In the genomic region with DNA sequence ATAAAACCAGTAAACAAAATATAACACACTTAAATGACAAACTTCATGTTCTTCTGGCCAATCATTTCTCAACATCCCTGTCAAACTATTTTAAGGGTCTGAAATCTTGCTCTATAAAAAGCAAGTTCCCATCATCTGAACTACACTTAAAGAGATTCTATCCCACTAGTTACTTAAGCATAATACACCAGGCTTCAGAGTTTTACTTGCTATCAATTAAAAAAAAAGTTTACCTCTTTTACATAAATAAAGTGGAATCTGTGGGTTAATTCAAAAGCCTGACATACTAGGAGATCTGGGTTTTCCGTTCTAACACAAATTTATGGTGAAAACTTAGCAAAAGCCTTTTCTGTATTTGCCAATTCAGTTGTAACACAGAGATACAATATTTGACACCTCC, we compare ENCODE assay signal across 11 cellular contexts. TPM values are rescaled to one million over a fixed set of nuclear protein-coding genes. Genes with fewer than 3 reads are reported as not detected.
A peak's percentile ranks its signal among the peaks of the same experiment; 100 is the strongest.
DNase-seq lines count a peak whose midpoint lies in the region; ATAC-seq and TF ChIP-seq lines count a peak whose summit lies in the region.
"Had no signal": no experiment of that assay in that cellular context is flagged by ENCODE, and none has a peak within 500 bp of the region (broad histone marks: within the 10 kb centered on the region; RNA-seq: fewer than 3 reads in every experiment).

No MANE protein-coding gene starts in this region.

- no peak overlapping the region for H3K27ac Mint-ChIP-seq in activated CD8-positive, alpha-beta memory T cell treated with anti-CD3 and anti-CD28 coated beads, Interleukin-2, amount 10 ng/mL, durations not matched to agents 7 days and 5 days
- H3K27ac Mint-ChIP-seq in WTC11 = peak overlapping the region; percentile 34

- H3K4me3 ChIP-seq in right cardiac atrium (ENCODE audit: low read length) (peak overlapping the region; percentile 84), stomach (peak overlapping the region in 3 of 4 donors; percentile 76 to 96 (median 89))

- peaks cover 52% of the 10 kb centered on the region for H3K4me1 Mint-ChIP-seq in activated CD8-positive, alpha-beta memory T cell treated with anti-CD3 and anti-CD28 coated beads, Interleukin-2, amount 10 ng/mL, durations not matched to agents 7 days and 5 days
- peaks cover 22% of the 10 kb centered on the region for H3K4me1 Mint-ChIP-seq in WTC11

- no peak for DNase-seq in activated CD8-positive, alpha-beta memory T cell treated with anti-CD3 and anti-CD28 coated beads, Interleukin-2, amount 10 ng/mL, durations not matched to agents 7 days and 5 days
- DNase-seq in activated CD8-positive, alpha-beta memory T cell treated with anti-CD3 and anti-CD28 coated beads for 24 hours = no peak
- no peak for DNase-seq in WTC11 (ENCODE audit: low spot score)
- DNase-seq in right cardiac atrium = no peak
- DNase-seq in stomach = no peak
- no peak for DNase-seq in amniotic stem cell (lab: John Stamatoyannopoulos, UW)
- DNase-seq: foreskin melanocyte; NCI-H526 treated with DMSO at 0.1 percent for 48 hours; stimulated activated CD4-positive, alpha-beta T cell treated with anti-CD3 and anti-CD28 coated beads, Interleukin-12 subunit alpha, Interleukin-12 subunit beta, amount 100 ng/mL, for 4 hours had no signal

- POLR2A ChIA-PET in WTC11 (lab: Charles Lee) = no interaction called here

- H3K27ac ChIP-seq in right cardiac atrium (ENCODE audit: low read length) (no peak overlapping the region), stomach (peak overlapping the region in 2 of 5 donors; percentile 96 to 97)

- ATAC-seq in activated CD8-positive, alpha-beta memory T cell treated with anti-CD3 and anti-CD28 coated beads, Interleukin-2, amount 10 ng/mL, durations not matched to agents 7 days and 5 days = no peak
- ATAC-seq in WTC11 (no peak), right cardiac atrium (no peak), HG02970 (IDR thresholded peaks at IDR 0.05; ENCODE audit: low FRiP score, unreplicated experiment) (no peak), GM18858 (IDR thresholded peaks at IDR 0.05; ENCODE audit: unreplicated experiment) (no peak)

- H3K9me3 ChIP-seq in right cardiac atrium (ENCODE audit: control insufficient read depth, low read length) (no peaks in the 10 kb centered on the region), stomach (no peaks in the 10 kb centered on the region)

- TF ChIP-seq POLR2A in stomach (IDR thresholded peaks at IDR 0.05) = no peak

- H3K36me3 Mint-ChIP-seq in activated CD8-positive, alpha-beta memory T cell treated with anti-CD3 and anti-CD28 coated beads, Interleukin-2, amount 10 ng/mL, durations not matched to agents 7 days and 5 days = peaks cover 32% of the 10 kb centered on the region
- 0 out of 2 replicates have a peak, but pooled peaks cover 8% of the 10 kb centered on the region for H3K36me3 Mint-ChIP-seq in WTC11

- 51% methylated on average over 1 of the region's 1 CpG for WGBS in right cardiac atrium
- WGBS in stomach, 5 donors = 69 to 83% (median 79%) methylated on average over 1 of the region's 1 CpG

- peak overlapping the region; percentile 91 for H3K4me3 Mint-ChIP-seq in activated CD8-positive, alpha-beta memory T cell treated with anti-CD3 and anti-CD28 coated beads, Interleukin-2, amount 10 ng/mL, durations not matched to agents 7 days and 5 days
- peak overlapping the region; percentile 93 for H3K4me3 Mint-ChIP-seq in WTC11

- H3K4me1 ChIP-seq in right cardiac atrium (ENCODE audit: control insufficient read depth, insufficient read depth, low read length) (peaks cover 3% of the 10 kb centered on the region), stomach (peaks cover 22 to 69% (median 48%) of the 10 kb centered on the region in 4 donors)

- no peaks in the 10 kb centered on the region for H3K27me3 Mint-ChIP-seq in activated CD8-positive, alpha-beta memory T cell treated with anti-CD3 and anti-CD28 coated beads, Interleukin-2, amount 10 ng/mL, durations not matched to agents 7 days and 5 days
- no peaks in the 10 kb centered on the region for H3K27me3 Mint-ChIP-seq in WTC11 (ENCODE audit: low read depth)

- CTCF ChIA-PET in activated CD8-positive, alpha-beta memory T cell treated with anti-CD3 and anti-CD28 coated beads, Interleukin-2, amount 10 ng/mL, durations not matched to agents 7 days and 5 days (lab: Charles Lee) = interaction anchor here (1.3 kb wide), 1 partner anchor 53 kb away, joined by 9 read pairs; no protein-coding TSS in a partner anchor
- CTCF ChIA-PET in WTC11 (lab: Charles Lee) = no interaction called here

- H3K36me3 ChIP-seq in stomach = no peaks in the 10 kb centered on the region

- no peaks in the 10 kb centered on the region for H3K9me3 Mint-ChIP-seq in activated CD8-positive, alpha-beta memory T cell treated with anti-CD3 and anti-CD28 coated beads, Interleukin-2, amount 10 ng/mL, durations not matched to agents 7 days and 5 days (ENCODE audit: low read depth)
- no peaks in the 10 kb centered on the region for H3K9me3 Mint-ChIP-seq in WTC11

- intact Hi-C loops in right cardiac atrium (cut with DNase I) (loop anchor here in 3 of 4 donors (5.0 to 10.0 kb wide), 3 partner anchors 50 to 115 kb away; partner anchors contain the start of gene RNU4ATAC (in 1 of the 3)), stomach (cut with DNase I; ENCODE audit: low total_unique reads) (no loop called here)

- no peak for TF ChIP-seq EP300 in stomach (IDR thresholded peaks at IDR 0.05)

- TF ChIP-seq CTCF in WTC11 (IDR thresholded peaks at IDR 0.05) (no peak), stomach (IDR thresholded peaks at IDR 0.05) (no peak)

- H3K27me3 ChIP-seq in right cardiac atrium (ENCODE audit: control insufficient read depth, insufficient read depth) (no peaks in the 10 kb centered on the region), stomach (no peaks in the 10 kb centered on the region)

TF ChIP-seq in WTC11, 78 proteins besides CTCF, POLR2A, EP300 and RAD21:
- TF ChIP-seq ZNF512 (CRISPR knock-in tag; IDR thresholded peaks at IDR 0.05; ENCODE audit: borderline replicate concordance) = no peak
- TF ChIP-seq SMAD3 (CRISPR knock-in tag; IDR thresholded peaks at IDR 0.05; ENCODE audit: borderline replicate concordance) = no peak

RNA-seq across cellular contexts. Expression of gene CLASP1, which starts 1.9 kb away (rescaled TPM):
- 10 to 100 TPM; 62.3 to 76.1 TPM for total RNA-seq in activated CD8-positive, alpha-beta memory T cell treated with anti-CD3 and anti-CD28 coated beads, Interleukin-2, amount 10 ng/mL, durations not matched to agents 7 days and 5 days
- total RNA-seq in WTC11 (2021) (47.2 to 50.0 TPM (median 48.7 TPM) in 3 replicates), right cardiac atrium (10 to 100 TPM; 49.0 to 62.4 (median 60.7) TPM), stomach (100 to 1,000 TPM in 2 of 5 donors, 10 to 100 TPM in 2, 1 to 10 TPM in 1; 8.1 to 188 (median 37.8) TPM)
- polyA plus RNA-seq in right cardiac atrium (19.1 TPM), stomach (10 to 100 TPM in 1 of 3 donors, 1 to 10 TPM in 2; 5.7 to 13.0 (median 6.4) TPM)
